In genomic region chr15:88220443-88221186, GRCh38 we compare ENCODE assay signal across 17 cellular contexts. TPM values are rescaled to one million over a fixed set of nuclear protein-coding genes. Genes with fewer than 3 reads are reported as not detected.
DNase-seq lines count a peak whose midpoint lies in the region; ATAC-seq and TF ChIP-seq lines count a peak whose summit lies in the region.
"Had no signal": no experiment of that assay in that cellular context is flagged by ENCODE, and none has a peak within 500 bp of the region (broad histone marks: within the 10 kb centered on the region; RNA-seq: fewer than 3 reads in every experiment).

No MANE protein-coding gene starts in this region.

- intact Hi-C loops in left colon (cut with DNase I, micrococcal nuclease) = no loop called here

- H4K20me1 ChIP-seq in BLaER1 = no peaks in the 10 kb centered on the region

- H3K4me2 ChIP-seq in BLaER1 = peak overlapping the region; percentile 17; the same call in 1 of the 2 replicates
- H3K4me2 ChIP-seq: A549, GM23338 had no signal

- H3K4me3 ChIP-seq in BLaER1 (no peak overlapping the region), thoracic aorta (peak overlapping the region; percentile 41)
- H3K4me3 ChIP-seq: A549, GM23338 had no signal

- H3K27ac ChIP-seq in BLaER1 (no peak overlapping the region), cingulate gyrus (ENCODE audit: low read depth, low read length) (peak overlapping the region; percentile 47), layer of hippocampus (ENCODE audit: low read depth, low read length) (peak overlapping the region; percentile 12), thoracic aorta (peak overlapping the region in 1 of 2 donors; percentile 9)
- H3K27ac ChIP-seq: 22Rv1, A549 had no signal

- peaks cover 6% of the 10 kb centered on the region for H3K4me1 Mint-ChIP-seq in stimulated activated memory B cell treated with anti-CD40 and anti-IgM and Interleukin-4, amounts not matched to agents 10 μg/mL and 1 μg/mL and 100 μg/mL, for 72 hours
- H3K4me1 Mint-ChIP-seq: CD14-positive monocyte; CD4-positive, alpha-beta memory T cell; GM23338 had no signal

- H3K36me3 ChIP-seq in BLaER1 (no peaks in the 10 kb centered on the region), thoracic aorta (no peaks in the 10 kb centered on the region)

- H3K27ac Mint-ChIP-seq in stimulated activated memory B cell treated with anti-CD40 and anti-IgM and Interleukin-4, amounts not matched to agents 10 μg/mL and 1 μg/mL and 100 μg/mL, for 72 hours = no peak overlapping the region
- H3K27ac Mint-ChIP-seq: CD14-positive monocyte; CD4-positive, alpha-beta memory T cell; GM23338 had no signal

- no peak for TF ChIP-seq CTCF in thoracic aorta (IDR thresholded peaks at IDR 0.05)

- no peak overlapping the region for H3K4me3 Mint-ChIP-seq in stimulated activated memory B cell treated with anti-CD40 and anti-IgM and Interleukin-4, amounts not matched to agents 10 μg/mL and 1 μg/mL and 100 μg/mL, for 72 hours
- H3K4me3 Mint-ChIP-seq: CD14-positive monocyte; CD4-positive, alpha-beta memory T cell; GM23338 had no signal

- H3K27me3 ChIP-seq in BLaER1 (no peaks in the 10 kb centered on the region), layer of hippocampus (ENCODE audit: control insufficient read depth, insufficient read depth, low read length) (no peaks in the 10 kb centered on the region), thoracic aorta (replicated peaks; ENCODE audit: insufficient read depth) (no peaks in the 10 kb centered on the region)

- ATAC-seq in thoracic aorta (ENCODE audit: insufficient number of reproducible peaks, low FRiP score, low read depth) (no peak), left colon (no peak), HG03097 (IDR thresholded peaks at IDR 0.05; ENCODE audit: low FRiP score, unreplicated experiment) (no peak)
- ATAC-seq in stimulated activated memory B cell treated with anti-CD40 and anti-IgM and Interleukin-4, amounts not matched to agents 10 μg/mL and 1 μg/mL and 100 μg/mL, for 72 hours = no peak
- ATAC-seq: A549, GM23338 had no signal

- peaks cover 8% of the 10 kb centered on the region for H3K27me3 Mint-ChIP-seq in stimulated activated memory B cell treated with anti-CD40 and anti-IgM and Interleukin-4, amounts not matched to agents 10 μg/mL and 1 μg/mL and 100 μg/mL, for 72 hours

- H3K4me1 ChIP-seq in BLaER1 = peaks cover 8% of the 10 kb centered on the region; the same call in 1 of the 2 replicates
- H3K4me1 ChIP-seq in thoracic aorta (ENCODE audit: control insufficient read depth in 1 of 2, low read depth in 2 of 2) = peaks cover 10 to 49% of the 10 kb centered on the region in 2 donors
- H3K4me1 ChIP-seq: A549 had no signal

- H3K9ac ChIP-seq in BLaER1 = no peak overlapping the region

- no peaks in the 10 kb centered on the region for H3K36me3 Mint-ChIP-seq in stimulated activated memory B cell treated with anti-CD40 and anti-IgM and Interleukin-4, amounts not matched to agents 10 μg/mL and 1 μg/mL and 100 μg/mL, for 72 hours
- H3K36me3 Mint-ChIP-seq: CD14-positive monocyte; CD4-positive, alpha-beta memory T cell had no signal

- H3K9me3 Mint-ChIP-seq in stimulated activated memory B cell treated with anti-CD40 and anti-IgM and Interleukin-4, amounts not matched to agents 10 μg/mL and 1 μg/mL and 100 μg/mL, for 72 hours = peaks cover 8% of the 10 kb centered on the region
- H3K9me3 Mint-ChIP-seq: CD4-positive, alpha-beta memory T cell; GM23338 had no signal

- H3K9me3 ChIP-seq in BLaER1 = no peaks in the 10 kb centered on the region
- H3K9me3 ChIP-seq in thoracic aorta = no peaks in the 10 kb centered on the region
- H3K9me3 ChIP-seq: A549 had no signal

- DNase-seq in thoracic aorta (ENCODE audit: low spot score) (no peak), left colon (no peak)
- DNase-seq: AML-193; CD4-positive, alpha-beta memory T cell; DMS153; DMS79; GDM1; HCEC 1CT had no signal

RNA-seq across cellular contexts. Expression of gene NTRK3, which starts 35.9 kb away (rescaled TPM):
- total RNA-seq in thoracic aorta (10 to 100 TPM; 84.9 to 87.3 TPM), left colon (1 to 10 TPM in 1 of 2 donors, under 1 TPM in 1; 0.55 to 1.3 TPM)

Comparison
In these comparisons a context has a peak if more than half of its experiments do, and no peak if none do; other contexts are left out.
1. RNA of gene NTRK3, which starts 35.9 kb away (total RNA-seq): 84.9 to 87.3 TPM in thoracic aorta; 0.55 to 1.3 TPM in left colon; every median in the first group is over 10 times any median in the second.